ENCODE assay signal across 8 cellular contexts in the genomic region with DNA sequence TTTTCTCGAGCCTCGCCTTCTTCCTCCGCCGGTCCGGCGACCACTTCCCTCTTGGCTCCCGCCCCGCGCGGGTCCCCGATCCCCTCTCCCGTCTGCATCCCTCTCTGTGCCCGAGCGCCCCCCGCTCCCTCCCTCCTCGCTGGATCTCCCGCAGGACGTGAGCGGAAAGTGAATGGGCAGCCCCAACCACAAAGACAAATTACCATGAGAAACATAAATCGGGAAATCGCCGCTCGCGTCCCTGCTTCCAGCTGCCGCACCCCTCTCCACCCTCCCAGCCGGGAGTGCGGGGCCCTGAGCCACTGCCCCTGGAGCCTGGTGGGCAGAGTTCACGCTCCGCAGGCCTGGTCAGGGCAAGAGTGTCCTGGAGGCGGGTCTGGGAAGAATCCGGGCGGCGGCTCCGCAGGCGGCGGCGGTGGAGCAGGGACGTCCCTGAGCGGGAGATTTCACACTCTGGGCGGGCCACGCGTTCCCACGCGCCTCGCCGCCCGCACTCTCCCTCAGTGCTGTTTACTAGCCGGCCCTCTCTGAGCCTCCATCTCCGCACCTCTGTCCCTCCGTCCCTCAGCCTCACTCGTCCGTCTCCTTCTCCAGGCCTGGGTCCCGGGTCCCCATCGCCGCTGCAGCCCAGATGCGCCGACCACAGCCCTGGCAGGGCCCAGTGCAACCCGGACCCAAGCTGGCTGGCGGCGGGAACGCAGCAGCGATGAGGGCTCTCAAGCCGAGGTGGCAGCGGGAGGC. TPM values are rescaled to one million over a fixed set of nuclear protein-coding genes. Genes with fewer than 3 reads are reported as not detected.
A peak's percentile ranks its signal among the peaks of the same experiment; 100 is the strongest.
DNase-seq lines count a peak whose midpoint lies in the region; ATAC-seq and TF ChIP-seq lines count a peak whose summit lies in the region.

No MANE protein-coding gene starts in this region.

- ATAC-seq in memory B cell (ENCODE audit: low read depth) (peak; percentile 35), GM21447 (IDR thresholded peaks at IDR 0.05; ENCODE audit: unreplicated experiment) (no peak), GM18868 (IDR thresholded peaks at IDR 0.05; ENCODE audit: unreplicated experiment) (no peak)

- no peak for DNase-seq in NT2/D1 (ENCODE audit: low read depth, low spot score)
- peak; percentile 12 to 49 for DNase-seq in memory B cell (ENCODE audit: low spot score in 2 of 2)
- DNase-seq in type B pancreatic cell (ENCODE audit: extremely low spot score, unreplicated experiment): peak; percentile 70
- no peak for DNase-seq in NCI-H345 (lab: John Stamatoyannopoulos, UW)

- no peaks in the 10 kb centered on the region for H3K36me3 Mint-ChIP-seq in dendritic cell treated with granulocyte-macrophage colony-stimulating factor and Interleukin-4, amounts not matched to agents 40 ng/mL and 50 ng/mL, for 4 days (ENCODE audit: low read depth)
- H3K36me3 Mint-ChIP-seq in memory B cell (no peaks in the 10 kb centered on the region), type B pancreatic cell (no peaks in the 10 kb centered on the region)

- peaks cover 78% of the 10 kb centered on the region for H3K27me3 Mint-ChIP-seq in dendritic cell treated with granulocyte-macrophage colony-stimulating factor and Interleukin-4, amounts not matched to agents 40 ng/mL and 50 ng/mL, for 4 days
- H3K27me3 Mint-ChIP-seq in memory B cell (peaks cover 33% of the 10 kb centered on the region), type B pancreatic cell (peaks cover 72% of the 10 kb centered on the region)

- peaks cover 59% of the 10 kb centered on the region for H3K27me3 ChIP-seq in NT2/D1 (ENCODE audit: insufficient read depth, insufficient read length)

- H3K4me1 ChIP-seq in ES-I3 (ENCODE audit: insufficient read depth, low read length) (peaks cover 10% of the 10 kb centered on the region), NT2/D1 (ENCODE audit: insufficient read depth, insufficient read length) (peaks cover 4% of the 10 kb centered on the region)

- no peaks in the 10 kb centered on the region for H3K36me3 ChIP-seq in ES-I3 (ENCODE audit: insufficient read depth, low read length)
- H3K36me3 ChIP-seq in NT2/D1 (ENCODE audit: insufficient read depth, insufficient read length, low read length): no peaks in the 10 kb centered on the region

- H3K9me3 Mint-ChIP-seq in dendritic cell treated with granulocyte-macrophage colony-stimulating factor and Interleukin-4, amounts not matched to agents 40 ng/mL and 50 ng/mL, for 4 days: no peaks in the 10 kb centered on the region
- H3K9me3 Mint-ChIP-seq in memory B cell (no peaks in the 10 kb centered on the region), type B pancreatic cell (no peaks in the 10 kb centered on the region)

- H3K27ac Mint-ChIP-seq in dendritic cell treated with granulocyte-macrophage colony-stimulating factor and Interleukin-4, amounts not matched to agents 40 ng/mL and 50 ng/mL, for 4 days: no peak overlapping the region
- no peak overlapping the region for H3K27ac Mint-ChIP-seq in memory B cell
- H3K27ac Mint-ChIP-seq in type B pancreatic cell: no peak overlapping the region

- H3K4me3 Mint-ChIP-seq in dendritic cell treated with granulocyte-macrophage colony-stimulating factor and Interleukin-4, amounts not matched to agents 40 ng/mL and 50 ng/mL, for 4 days: peak overlapping the region; percentile 67
- H3K4me3 Mint-ChIP-seq in memory B cell (peak overlapping the region; percentile 82), type B pancreatic cell (peak overlapping the region; percentile 89)

- peak overlapping the region; percentile 73 for H3K4me3 ChIP-seq in NT2/D1 (ENCODE audit: insufficient read length, low read depth)

- H3K9ac ChIP-seq in ES-I3 (ENCODE audit: low read depth, low read length) (peak overlapping the region; percentile 47), NT2/D1 (ENCODE audit: insufficient read length, low read depth) (peak overlapping the region; percentile 87)

- intact Hi-C loops in dendritic cell treated with granulocyte-macrophage colony-stimulating factor and Interleukin-4, amounts not matched to agents 40 ng/mL and 50 ng/mL, for 4 days (cut with micrococcal nuclease): loop anchor here (5.0 kb wide), 3 partner anchors 84 to 459 kb away; no protein-coding TSS in a partner anchor

- no peak for TF ChIP-seq CTCF in type B pancreatic cell (conservative IDR thresholded peaks at IDR 0.05)

- H3K9me3 ChIP-seq in ES-I3 (ENCODE audit: control insufficient read depth, insufficient read depth, low read length) (no peaks in the 10 kb centered on the region), NT2/D1 (ENCODE audit: insufficient read depth, low read length) (no peaks in the 10 kb centered on the region)

- peaks cover 22% of the 10 kb centered on the region for H3K4me1 Mint-ChIP-seq in dendritic cell treated with granulocyte-macrophage colony-stimulating factor and Interleukin-4, amounts not matched to agents 40 ng/mL and 50 ng/mL, for 4 days (ENCODE audit: low read depth)
- peaks cover 12% of the 10 kb centered on the region for H3K4me1 Mint-ChIP-seq in memory B cell
- H3K4me1 Mint-ChIP-seq in type B pancreatic cell (ENCODE audit: unreplicated experiment): peaks cover 20% of the 10 kb centered on the region

RNA-seq across cellular contexts. Expression of a gene that starts 0.8 kb away (rescaled TPM):
- total RNA-seq in type B pancreatic cell (ENCODE audit: low replicate concordance): 0.50 and 12.8 TPM in 2 replicates

RNA-seq across cellular contexts. Expression of a gene that starts 40.1 kb away (rescaled TPM):
- total RNA-seq in type B pancreatic cell (ENCODE audit: low replicate concordance): 28.5 and 48.4 TPM in 2 replicates

Comparison
In these comparisons a context has a peak if more than half of its experiments do, and no peak if none do; other contexts are left out.
1. DNase-seq: peak in memory B cell (2 of 2) and type B pancreatic cell (single experiment); none in NT2/D1 (single experiment) and NCI-H345 (single experiment).
2. Peak in every context shown above with its lines, with median percentiles within 50 percentile points of each other: H3K4me3 Mint-ChIP-seq.